30 cellular contexts compared by ENCODE assay signal in genomic region chr9:114078781-114079156, GRCh38. TPM values are rescaled to one million over a fixed set of nuclear protein-coding genes. Genes with fewer than 3 reads are reported as not detected.
"Had no signal": no experiment of that assay in that cellular context is flagged by ENCODE, and none has a peak within 500 bp of the region (broad histone marks: within the 10 kb centered on the region; RNA-seq: fewer than 3 reads in every experiment).

No MANE protein-coding gene starts in this region.

- H3K4me3 Mint-ChIP-seq: activated naive CD4-positive, alpha-beta T cell treated with anti-CD3 and anti-CD28 coated beads for 36 hours; activated T-cell treated with anti-CD3 and anti-CD28 coated beads, Interleukin-2, amount 50 U/mL, for 4 hours; brain; dendritic cell treated with granulocyte-macrophage colony-stimulating factor and Interleukin-4, amounts not matched to agents 40 ng/mL and 50 ng/mL, for 4 days; mesothelial cell of epicardium; naive thymus-derived CD8-positive, alpha-beta T cell; T-helper 1 cell treated with Interleukin-12 subunit alpha and Interleukin-12 subunit beta and Interleukin-4 antibody, amounts not matched to agents 30 μg/mL and 1 μg/mL, for 36 hours had no signal

- H3K27ac Mint-ChIP-seq: activated naive CD4-positive, alpha-beta T cell treated with anti-CD3 and anti-CD28 coated beads for 36 hours; activated T-helper 2 cell treated with anti-CD3 and anti-CD28 coated beads, Interferon-gamma antibody, Interleukin-2, Interleukin-4, amounts not matched to agents 10 μg/mL and 5 μg/mL and 100 μg/mL, durations not matched to agents 14 hours and 24 hours and 36 hours; dendritic cell treated with granulocyte-macrophage colony-stimulating factor and Interleukin-4, amounts not matched to agents 40 ng/mL and 50 ng/mL, for 4 days; mesothelial cell of epicardium; naive thymus-derived CD8-positive, alpha-beta T cell; T-helper 1 cell treated with Interleukin-12 subunit alpha and Interleukin-12 subunit beta and Interleukin-4 antibody, amounts not matched to agents 30 μg/mL and 1 μg/mL, for 36 hours had no signal

- H3K4me3 ChIP-seq: heart right ventricle, ovary, thoracic aorta, upper lobe of left lung had no signal

- H3K27ac ChIP-seq: heart right ventricle, ovary, thoracic aorta, upper lobe of left lung had no signal

- H3K9me3 Mint-ChIP-seq: activated naive CD4-positive, alpha-beta T cell treated with anti-CD3 and anti-CD28 coated beads for 36 hours; activated T-cell treated with anti-CD3 and anti-CD28 coated beads, Interleukin-2, amount 50 U/mL, for 4 hours; activated T-helper 2 cell treated with anti-CD3 and anti-CD28 coated beads, Interferon-gamma antibody, Interleukin-2, Interleukin-4, amounts not matched to agents 10 μg/mL and 5 μg/mL and 100 μg/mL, durations not matched to agents 14 hours and 24 hours and 36 hours; dendritic cell treated with granulocyte-macrophage colony-stimulating factor and Interleukin-4, amounts not matched to agents 40 ng/mL and 50 ng/mL, for 4 days; mesothelial cell of epicardium; T-helper 1 cell treated with Interleukin-12 subunit alpha and Interleukin-12 subunit beta and Interleukin-4 antibody, amounts not matched to agents 30 μg/mL and 1 μg/mL, for 36 hours had no signal

- H3K36me3 Mint-ChIP-seq: brain; mesothelial cell of epicardium; naive thymus-derived CD8-positive, alpha-beta T cell had no signal

- H3K27me3 ChIP-seq: ovary, upper lobe of left lung had no signal

- H3K36me3 ChIP-seq: heart right ventricle, ovary, thoracic aorta, upper lobe of left lung had no signal

- ATAC-seq: activated T-cell treated with anti-CD3 and anti-CD28 coated beads, Interleukin-2, amount 50 U/mL, for 4 hours; heart right ventricle; naive thymus-derived CD8-positive, alpha-beta T cell; right cardiac atrium had no signal

- H3K4me1 Mint-ChIP-seq: mesothelial cell of epicardium had no signal

- H3K9me3 ChIP-seq: heart right ventricle, ovary, thoracic aorta, upper lobe of left lung had no signal

- DNase-seq: activated CD4-positive, alpha-beta T cell treated with anti-CD3 and anti-CD28 coated beads for 4 hours; activated CD4-positive, alpha-beta T cell treated with anti-CD3 and anti-CD28 coated beads, Interleukin-2, amount 50 U/mL, for 48 hours; activated CD4-positive, CD25-positive, alpha-beta regulatory T cell; activated CD8-positive, alpha-beta memory T cell treated with anti-CD3 and anti-CD28 coated beads, Interleukin-2, amount 50 U/mL, for 48 hours; activated naive CD4-positive, alpha-beta T cell treated with anti-CD3 and anti-CD28 coated beads for 36 hours; activated T-cell treated with anti-CD3 and anti-CD28 coated beads, Interleukin-2, amount 50 U/mL, for 4 hours; anterior cingulate cortex; effector CD4-positive, alpha-beta T cell; heart right ventricle; naive thymus-derived CD8-positive, alpha-beta T cell; ovary; small intestine; stimulated activated CD4-positive, alpha-beta T cell treated with anti-CD3 and anti-CD28 coated beads, Interleukin-15, amount 100 ng/mL, for 24 hours; stimulated activated CD8-positive, alpha-beta memory T cell treated with anti-CD3 and anti-CD28 coated beads, Interleukin-4, amount 100 ng/mL, for 48 hours; stimulated activated naive CD4-positive, alpha-beta T cell treated with Interleukin-2 at 50 U/mL for 16 hours; T1000; upper lobe of left lung had no signal

RNA-seq across cellular contexts. Expression of gene AMBP, which starts 0.7 kb away (rescaled TPM):
- total RNA-seq: activated CD8-positive, alpha-beta memory T cell treated with anti-CD3 and anti-CD28 coated beads for 36 hours; activated naive CD4-positive, alpha-beta T cell treated with anti-CD3 and anti-CD28 coated beads for 36 hours; activated T-helper 2 cell treated with anti-CD3 and anti-CD28 coated beads, Interferon-gamma antibody, Interleukin-2, Interleukin-4, amounts not matched to agents 10 μg/mL and 5 μg/mL and 100 μg/mL, durations not matched to agents 14 hours and 24 hours and 36 hours; cardiac septum; epithelial cell of proximal tubule; fibroblast of villous mesenchyme; heart right ventricle; lung microvascular endothelial cell; naive thymus-derived CD8-positive, alpha-beta T cell; pulmonary artery endothelial cell; thoracic aorta had no signal

RNA-seq across cellular contexts. Expression of gene KIF12, which starts 20.3 kb away (rescaled TPM):
- total RNA-seq: activated CD8-positive, alpha-beta memory T cell treated with anti-CD3 and anti-CD28 coated beads for 36 hours; activated naive CD4-positive, alpha-beta T cell treated with anti-CD3 and anti-CD28 coated beads for 36 hours; activated T-helper 2 cell treated with anti-CD3 and anti-CD28 coated beads, Interferon-gamma antibody, Interleukin-2, Interleukin-4, amounts not matched to agents 10 μg/mL and 5 μg/mL and 100 μg/mL, durations not matched to agents 14 hours and 24 hours and 36 hours; cardiac septum; fibroblast of villous mesenchyme; lung microvascular endothelial cell; naive thymus-derived CD8-positive, alpha-beta T cell; thoracic aorta had no signal
